15 cellular contexts compared by ENCODE assay signal in the genomic region with DNA sequence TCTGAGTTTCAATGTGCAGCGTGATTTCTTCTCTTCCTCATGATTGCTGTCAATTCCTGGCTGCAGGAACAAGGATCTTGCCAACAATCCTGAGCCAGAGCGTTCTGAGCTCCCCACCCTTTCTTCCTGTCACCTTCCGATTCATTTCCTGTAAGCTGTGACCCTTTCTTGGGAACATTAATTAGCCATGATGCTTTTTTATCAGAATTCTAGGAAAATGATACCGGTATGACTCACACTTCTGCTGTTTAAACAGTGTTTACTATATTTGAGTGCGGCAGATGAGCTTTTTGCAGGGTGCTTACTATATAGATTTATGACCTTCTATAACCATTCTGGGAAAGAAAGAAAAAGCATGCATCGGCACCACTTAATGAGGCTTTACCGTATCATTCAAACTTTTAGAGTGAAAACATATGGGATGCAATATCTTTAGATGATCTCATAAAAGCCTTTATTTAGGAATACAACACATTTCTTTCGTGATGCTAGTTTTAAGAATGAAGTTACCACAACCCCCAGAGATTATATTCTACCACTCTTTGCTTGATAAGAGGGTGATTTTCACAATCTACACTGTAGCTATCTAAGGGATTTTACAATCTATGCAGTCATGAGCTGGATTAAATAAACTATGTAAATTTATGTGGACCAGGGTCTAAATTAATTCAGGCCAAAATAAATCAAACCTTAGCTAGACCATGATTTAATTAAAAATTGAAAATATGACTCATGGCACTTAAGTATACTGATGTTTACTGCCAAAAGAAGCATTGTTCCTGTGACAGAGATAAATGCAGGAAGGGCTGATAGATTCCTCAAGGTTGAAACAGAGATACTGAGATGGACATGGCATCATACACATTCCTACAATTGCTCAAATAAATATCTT. TPM values are rescaled to one million over a fixed set of nuclear protein-coding genes. Genes with fewer than 3 reads are reported as not detected.
DNase-seq lines count a peak whose midpoint lies in the region; ATAC-seq, FAIRE-seq and TF ChIP-seq lines count a peak whose summit lies in the region.
"Had no signal": no experiment of that assay in that cellular context is flagged by ENCODE, and none has a peak within 500 bp of the region (broad histone marks: within the 10 kb centered on the region; RNA-seq: fewer than 3 reads in every experiment).

No MANE protein-coding gene starts in this region.

- H3K36me3 ChIP-seq in PC-3 (ENCODE audit: low read depth, low read length) (no peaks in the 10 kb centered on the region), small intestine (ENCODE audit: control insufficient read depth in 2 of 2, insufficient read depth in 2 of 2, low read length in 2 of 2) (no peaks in the 10 kb centered on the region)

- no peak overlapping the region for H2AFZ ChIP-seq in PC-3 (ENCODE audit: low read length)

- H3K9me2 ChIP-seq in PC-3 (replicated peaks; ENCODE audit: low read length) = no peaks in the 10 kb centered on the region

- no peaks in the 10 kb centered on the region for H3K27me3 ChIP-seq in PC-3 (ENCODE audit: low read length)
- no peaks in the 10 kb centered on the region for H3K27me3 ChIP-seq in small intestine (ENCODE audit: control insufficient read depth in 2 of 2, insufficient read depth in 2 of 2, low read length in 2 of 2)

- H3K4me2 ChIP-seq in PC-3 (ENCODE audit: low read length) = peak overlapping the region; percentile 18

- H3K9ac ChIP-seq in PC-3 (ENCODE audit: low read length) = peak overlapping the region; percentile 48

- no peaks in the 10 kb centered on the region for H3K79me2 ChIP-seq in PC-3 (ENCODE audit: low read length)

- no peaks in the 10 kb centered on the region for H4K20me1 ChIP-seq in PC-3 (ENCODE audit: low read length)

- CTCF ChIA-PET in PC-3 (lab: Charles Lee) = interaction anchor here (0.6 to 4.9 kb wide), 12 partner anchors 15 to 387 kb away, joined by 3 to 114 read pairs (median 4); no protein-coding TSS in a partner anchor
- CTCF ChIA-PET in HEK293T (lab: Yijun Ruan, JAX) = interaction anchor here (0.5 to 5.1 kb wide), 9 partner anchors 11 to 558 kb away, joined by 3 to 77 read pairs (median 3); no protein-coding TSS in a partner anchor

- BruUV-seq in PC-3 (replicated peaks; lab: Mats Ljungman, UMichigan) = no TSS peak

- peaks cover 4% of the 10 kb centered on the region for H3F3A ChIP-seq in PC-3 (ENCODE audit: low read length, unreplicated experiment)

- intact Hi-C loops in PC-3 (cut with micrococcal nuclease) = loop anchor here (1.0 to 5.0 kb wide), 10 partner anchors 19 to 426 kb away; no protein-coding TSS in a partner anchor

- 29 to 30% (median 29%) methylated on average over 8 of the region's 8 CpGs for WGBS in small intestine, 3 donors

- H3K4me3 ChIP-seq in PC-3 (ENCODE audit: low read length) = no peak overlapping the region; the same call in 1 of the 2 replicates
- H3K4me3 ChIP-seq in fibroblast of mammary gland (ENCODE audit: control insufficient read depth, low read depth, low read length) = no peak overlapping the region
- no peak overlapping the region for H3K4me3 ChIP-seq in small intestine (ENCODE audit: low read depth in 1 of 2, low read length in 2 of 2)

- TF ChIP-seq CTCF in PC-3 (conservative IDR thresholded peaks at IDR 0.05; ENCODE audit: low read depth, low read length) = no peak
- TF ChIP-seq CTCF in fibroblast of mammary gland (conservative IDR thresholded peaks at IDR 0.05; ENCODE audit: control insufficient read depth, insufficient read depth, low read depth, low read length) = no peak

- H3K27ac ChIP-seq in PC-3 (ENCODE audit: low read length) = peak overlapping the region; percentile 73
- H3K27ac ChIP-seq in small intestine (ENCODE audit: low read depth in 1 of 2, low read length in 1 of 2) = peak overlapping the region in 1 of 2 donors; percentile 45
- H3K27ac ChIP-seq: 22Rv1 had no signal

- POLR2A ChIA-PET in PC-3 (lab: Charles Lee; ENCODE audit: unreplicated experiment) = interaction anchor here (0.6 to 1.0 kb wide), 5 partner anchors 12 to 366 kb away, joined by 3 to 6 read pairs (median 3); no protein-coding TSS in a partner anchor
- POLR2A ChIA-PET in HEK293T (lab: Yijun Ruan, JAX) = interaction anchor here (0.6 kb wide), 1 partner anchor 206 kb away, joined by 3 read pairs; no protein-coding TSS in a partner anchor

- H3K4me1 ChIP-seq in PC-3 (ENCODE audit: insufficient read depth, low read length) (peaks cover 41% of the 10 kb centered on the region), small intestine (ENCODE audit: control insufficient read depth in 2 of 2, insufficient read depth in 1 of 2, low read depth in 1 of 2, low read length in 1 of 2) (no peaks in the 10 kb centered on the region)

- no peak for FAIRE-seq in small intestine (lab: Jason Lieb, UNC)

- H3K9me3 ChIP-seq in PC-3 (ENCODE audit: low read length) (no peaks in the 10 kb centered on the region), small intestine (ENCODE audit: control insufficient read depth, low read depth) (no peaks in the 10 kb centered on the region)

- peak in 2 of 3 experiments; percentile 25 to 46 for DNase-seq in NCI-H1417 (lab: John Stamatoyannopoulos, UW)
- no peak for DNase-seq in NCI-H1417 treated with DMSO at 0.1 percent for 48 hours (lab: John Stamatoyannopoulos, UW)
- DNase-seq in PC-3 = peak; percentile 92
- DNase-seq in fibroblast of mammary gland (ENCODE audit: low read depth) = peak; percentile 80
- peak; percentile 2 for DNase-seq in small intestine
- no peak for DNase-seq in HEK293T (ENCODE audit: extremely low spot score)
- DNase-seq: activated CD4-positive, alpha-beta T cell treated with anti-CD3 and anti-CD28 coated beads, Interleukin-2, amount 50 U/mL, for 1 hour; activated naive CD4-positive, alpha-beta T cell treated with Interleukin-2 at 50 U/mL for 16 hours; cortex of kidney; DMS79; NCI-H2029 treated with DMSO at 0.1 percent for 48 hours had no signal

- peak; percentile 71 for ATAC-seq in PC-3
- ATAC-seq in GM21381 (IDR thresholded peaks at IDR 0.05; ENCODE audit: unreplicated experiment) = no peak
- no peak for ATAC-seq in HG02678 (IDR thresholded peaks at IDR 0.05; ENCODE audit: unreplicated experiment)

TF ChIP-seq in HEK293T, 16 proteins besides CTCF, POLR2A, EP300 and RAD21:
- TF ChIP-seq FOXA1 (IDR thresholded peaks at IDR 0.05) (no peak), CTBP1 (IDR thresholded peaks at IDR 0.05; ENCODE audit: borderline replicate concordance) (no peak), SUZ12 (IDR thresholded peaks at IDR 0.05) (no peak), HDGF (IDR thresholded peaks at IDR 0.05; ENCODE audit: borderline replicate concordance) (no peak), SP1 (IDR thresholded peaks at IDR 0.05) (no peak), NFRKB (IDR thresholded peaks at IDR 0.05) (no peak), ELF4 (IDR thresholded peaks at IDR 0.05) (no peak), ZNF384 (IDR thresholded peaks at IDR 0.05) (no peak), TARDBP (IDR thresholded peaks at IDR 0.05) (no peak), FOXM1 (IDR thresholded peaks at IDR 0.05; ENCODE audit: borderline replicate concordance) (no peak), FOXK2 (IDR thresholded peaks at IDR 0.05) (no peak), BHLHE40 (IDR thresholded peaks at IDR 0.05; ENCODE audit: borderline replicate concordance) (no peak), L3MBTL2 (conservative IDR thresholded peaks at IDR 0.05) (no peak), LEF1 (IDR thresholded peaks at IDR 0.05; ENCODE audit: borderline replicate concordance) (no peak), ARNT (IDR thresholded peaks at IDR 0.05) (no peak)
- TF ChIP-seq, protein P1, sequence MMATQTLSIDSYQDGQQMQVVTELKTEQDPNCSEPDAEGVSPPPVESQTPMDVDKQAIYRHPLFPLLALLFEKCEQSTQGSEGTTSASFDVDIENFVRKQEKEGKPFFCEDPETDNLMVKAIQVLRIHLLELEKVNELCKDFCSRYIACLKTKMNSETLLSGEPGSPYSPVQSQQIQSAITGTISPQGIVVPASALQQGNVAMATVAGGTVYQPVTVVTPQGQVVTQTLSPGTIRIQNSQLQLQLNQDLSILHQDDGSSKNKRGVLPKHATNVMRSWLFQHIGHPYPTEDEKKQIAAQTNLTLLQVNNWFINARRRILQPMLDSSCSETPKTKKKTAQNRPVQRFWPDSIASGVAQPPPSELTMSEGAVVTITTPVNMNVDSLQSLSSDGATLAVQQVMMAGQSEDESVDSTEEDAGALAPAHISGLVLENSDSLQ (IDR thresholded peaks at IDR 0.05) = no peak

RNA-seq across cellular contexts. Expression of a gene that starts 38.0 kb away (rescaled TPM):
- 13.7 and 20.3 TPM in 2 replicates for total RNA-seq in PC-3 (2014; rRNA removed)
- 1 to 10 TPM in 1 of 3 donors, under 1 TPM in 2; 0.22 to 9.2 (median 0.54) TPM for polyA plus RNA-seq in small intestine
- polyA plus RNA-seq: IgD-negative memory B cell had no signal

Comparison
In these comparisons a context has a peak if more than half of its experiments do, and no peak if none do; other contexts are left out.
1. DNase-seq: peak in NCI-H1417 (2 of 3), PC-3 (single experiment), fibroblast of mammary gland (single experiment) and small intestine (single experiment); none in NCI-H1417 treated with DMSO at 0.1 percent for 48 hours (single experiment) and HEK293T (single experiment).